Comparison of ENCODE assay signal across 8 cellular contexts in genomic region chrX:51892921-51893745, GRCh38. TPM values are rescaled to one million over a fixed set of nuclear protein-coding genes. Genes with fewer than 3 reads are reported as not detected.
DNase-seq lines count a peak whose midpoint lies in the region; TF ChIP-seq lines count a peak whose summit lies in the region.

Gene MAGED1, plus strand, starts transcription at chrX:51893623. Its CDS starts 682 bp downstream, at chrX:51894305.

- H3K4me3 ChIP-seq in astrocyte of the cerebellum (ENCODE audit: low read depth, low read length): peak within 1 kb of the TSS; percentile 86
- H3K4me3 ChIP-seq in rectal smooth muscle tissue (ENCODE audit: low read length): peak within 1 kb of the TSS; percentile 65
- peak within 1 kb of the TSS; percentile 44 to 53 for H3K4me3 ChIP-seq in vagina

- H3K9ac ChIP-seq in rectal smooth muscle tissue (ENCODE audit: low read length): peak within 1 kb of the TSS; percentile 47

- H3K27me3 Mint-ChIP-seq in HFFc6 (ENCODE audit: insufficient read depth): peaks cover 6% of the 10 kb centered on the region

- H3K9me3 ChIP-seq in vagina: no peaks in the 10 kb centered on the region

- H3K27ac Mint-ChIP-seq in HFFc6: peak within 1 kb of the TSS; percentile 96

- H3K27ac ChIP-seq in rectal smooth muscle tissue (ENCODE audit: low read depth, low read length): peak within 1 kb of the TSS; percentile 69
- peak within 1 kb of the TSS; percentile 74 for H3K27ac ChIP-seq in vagina

- DNase-seq in GM04504 (ENCODE audit: low read depth) (peak; percentile 79), HFFc6 (peak; percentile 90), NCI-H128 (lab: John Stamatoyannopoulos, UW; ENCODE audit: unreplicated experiment) (peak; percentile 93), T1000 (lab: John Stamatoyannopoulos, UW) (peak; percentile 94), astrocyte of the cerebellum (ENCODE audit: low read depth) (peak; percentile 86), hepatic stellate cell (ENCODE audit: low spot score) (peak; percentile 65), vagina (ENCODE audit: extremely low spot score in 2 of 2) (peak in 1 of 2 donors; percentile 92)

- no peak for TF ChIP-seq CTCF in HFFc6 (IDR thresholded peaks at IDR 0.05)
- TF ChIP-seq CTCF in astrocyte of the cerebellum (IDR thresholded peaks at IDR 0.05; ENCODE audit: low read depth, low read length, missing control alignments): no peak
- no peak for TF ChIP-seq CTCF in vagina (IDR thresholded peaks at IDR 0.05)

- H3K4me1 ChIP-seq in rectal smooth muscle tissue (ENCODE audit: control insufficient read depth, insufficient read depth, low read length) (peaks cover 6% of the 10 kb centered on the region), vagina (peaks cover 17% of the 10 kb centered on the region)

- H3K36me3 Mint-ChIP-seq in HFFc6 (ENCODE audit: low read depth): peaks cover 30% of the 10 kb centered on the region

- peaks cover 45% of the 10 kb centered on the region for H3K4me1 Mint-ChIP-seq in HFFc6 (ENCODE audit: low read depth)

- H3K36me3 ChIP-seq in rectal smooth muscle tissue (ENCODE audit: control insufficient read depth, insufficient read depth, low read length) (peaks cover 3% of the 10 kb centered on the region), vagina (no peaks in the 10 kb centered on the region)

- intact Hi-C loops in vagina (cut with DNase I): no loop called here

- H3K27me3 ChIP-seq in rectal smooth muscle tissue (ENCODE audit: control insufficient read depth, insufficient read depth, low read length): peaks cover 2% of the 10 kb centered on the region
- no peaks in the 10 kb centered on the region for H3K27me3 ChIP-seq in vagina

- in situ Hi-C loops in astrocyte of the cerebellum (cut with HindIII; ENCODE audit: low sequenced_read_pairs): no loop called here

- TF ChIP-seq POLR2A in vagina (IDR thresholded peaks at IDR 0.05): peak in 1 of 2 donors; percentile 67

- H3K9me3 Mint-ChIP-seq in HFFc6: no peaks in the 10 kb centered on the region

- H3K4me3 Mint-ChIP-seq in HFFc6: peak within 1 kb of the TSS; percentile 99

RNA-seq across cellular contexts. Expression of gene MAGED1, which starts in this region (rescaled TPM):
- 100 to 1,000 TPM; 410 to 601 (median 513) TPM for total RNA-seq in HFFc6 (2021; fragmentation: NEBNext Ultra II Directional; extraction: Animal tissue kit (Norgen Biotek cat#: 25700))
- 50.1 TPM for total RNA-seq in vagina
